ENCODE assay signal across 17 cellular contexts in genomic region chr2:58336416-58336815, GRCh38.
DNase-seq lines count a peak whose midpoint lies in the region; ATAC-seq and TF ChIP-seq lines count a peak whose summit lies in the region.
"Had no signal": no experiment of that assay in that cellular context is flagged by ENCODE, and none has a peak within 500 bp of the region (broad histone marks: within the 10 kb centered on the region; RNA-seq: fewer than 3 reads in every experiment).

No MANE protein-coding gene starts in this region.

- WGBS in mesendoderm (ENCODE audit: extremely low coverage, insufficient coverage, low lambda C conversion rate), result no CpG with 5 or more reads among the region's 4 CpGs
- 82 to 89% (median 89%) methylated on average over 4 of the region's 4 CpGs for whole genome bisulfite sequencing in spleen, 5 donors

- no peak for ATAC-seq in HG02588 (IDR thresholded peaks at IDR 0.05; ENCODE audit: unreplicated experiment)
- ATAC-seq: HCT116 had no signal

- H3K56ac ChIP-seq in mesendoderm (ENCODE audit: low read length), result no peak overlapping the region

- H3K18ac ChIP-seq in mesendoderm (ENCODE audit: low read length), result no peak overlapping the region

- no peaks in the 10 kb centered on the region for H3K79me2 ChIP-seq in mesendoderm (ENCODE audit: control insufficient read depth, insufficient read depth, low read length)

- peaks cover 0 to 11% (median 3%) of the 10 kb centered on the region in 8 donors for H3K9me3 ChIP-seq in spleen

- intact Hi-C loops in spleen (cut with DNase I; ENCODE audit: low total_unique reads), result no loop called here

- no peak overlapping the region for H2BK15ac ChIP-seq in mesendoderm (replicated peaks; ENCODE audit: low read depth)

- no peak overlapping the region for H4K8ac ChIP-seq in mesendoderm (ENCODE audit: low read depth, low read length)

- no peak overlapping the region for H2BK5ac ChIP-seq in mesendoderm (ENCODE audit: low read length)

- H3K23ac ChIP-seq in mesendoderm (ENCODE audit: low read length), result no peak overlapping the region

- H3K4me3 ChIP-seq in mesendoderm (ENCODE audit: low read length) (no peak overlapping the region), spleen (no peak overlapping the region)

- no peak overlapping the region for H2AK5ac ChIP-seq in mesendoderm (ENCODE audit: low read length)

- H3K36me3 ChIP-seq in mesendoderm (ENCODE audit: control insufficient read depth, insufficient read depth, low read length), result no peaks in the 10 kb centered on the region
- no peaks in the 10 kb centered on the region for H3K36me3 ChIP-seq in spleen

- no peak overlapping the region for H3K9ac ChIP-seq in mesendoderm (ENCODE audit: low read length)

- no peak for TF ChIP-seq CTCF in spleen (IDR thresholded peaks at IDR 0.05 in 8 of 11, conservative IDR thresholded peaks at IDR 0.05 in 3 of 11)

- no peak overlapping the region for H3K4ac ChIP-seq in mesendoderm (ENCODE audit: low read depth, low read length)

- H4K5ac ChIP-seq in mesendoderm (ENCODE audit: low read length), result no peak overlapping the region

- H3K27me3 ChIP-seq in mesendoderm (ENCODE audit: insufficient read depth, low read length, poor library complexity), result no peaks in the 10 kb centered on the region
- H3K27me3 ChIP-seq in spleen (replicated peaks in 1 of 7), result no peaks in the 10 kb centered on the region

- H2BK120ac ChIP-seq in mesendoderm (ENCODE audit: low read depth, low read length), result no peak overlapping the region

- DNase-seq in DMS 273 (lab: John Stamatoyannopoulos, UW; ENCODE audit: unreplicated experiment) (peak; percentile 75), H4 (ENCODE audit: low spot score) (peak; percentile 23), NCI-H69 (lab: John Stamatoyannopoulos, UW) (peak; percentile 89), mesendoderm (peak; percentile 20), KG1 (lab: John Stamatoyannopoulos, UW) (no peak), LoVo (ENCODE audit: low spot score) (no peak), spleen (no peak)
- DNase-seq: COR-L47, DMS79, KBM-7, NCI-H1048, NCI-H187, NCI-H526 treated with DMSO at 0.1 percent for 48 hours, OCI-M1, SHP77 treated with DMSO at 0.1 percent for 48 hours had no signal

- no peak overlapping the region for H3K27ac ChIP-seq in mesendoderm (ENCODE audit: low read depth, low read length)
- H3K27ac ChIP-seq in spleen, result no peak overlapping the region

- H3K4me2 ChIP-seq in mesendoderm (ENCODE audit: low read length), result no peak overlapping the region

- no peaks in the 10 kb centered on the region for H3K79me1 ChIP-seq in mesendoderm (ENCODE audit: low read length)

- TF ChIP-seq POLR2A in spleen (IDR thresholded peaks at IDR 0.05), result no peak

- no peaks in the 10 kb centered on the region for H3K4me1 ChIP-seq in mesendoderm (ENCODE audit: control insufficient read depth, low read depth, low read length)
- H3K4me1 ChIP-seq in spleen, result no peaks in the 10 kb centered on the region

Comparison
In these comparisons a context has a peak if more than half of its experiments do, and no peak if none do; other contexts are left out.
1. DNase-seq: peak in DMS 273 (single experiment), H4 (single experiment), NCI-H69 (single experiment) and mesendoderm (single experiment); none in KG1 (single experiment), LoVo (single experiment) and spleen (single experiment).